In the genomic region with DNA sequence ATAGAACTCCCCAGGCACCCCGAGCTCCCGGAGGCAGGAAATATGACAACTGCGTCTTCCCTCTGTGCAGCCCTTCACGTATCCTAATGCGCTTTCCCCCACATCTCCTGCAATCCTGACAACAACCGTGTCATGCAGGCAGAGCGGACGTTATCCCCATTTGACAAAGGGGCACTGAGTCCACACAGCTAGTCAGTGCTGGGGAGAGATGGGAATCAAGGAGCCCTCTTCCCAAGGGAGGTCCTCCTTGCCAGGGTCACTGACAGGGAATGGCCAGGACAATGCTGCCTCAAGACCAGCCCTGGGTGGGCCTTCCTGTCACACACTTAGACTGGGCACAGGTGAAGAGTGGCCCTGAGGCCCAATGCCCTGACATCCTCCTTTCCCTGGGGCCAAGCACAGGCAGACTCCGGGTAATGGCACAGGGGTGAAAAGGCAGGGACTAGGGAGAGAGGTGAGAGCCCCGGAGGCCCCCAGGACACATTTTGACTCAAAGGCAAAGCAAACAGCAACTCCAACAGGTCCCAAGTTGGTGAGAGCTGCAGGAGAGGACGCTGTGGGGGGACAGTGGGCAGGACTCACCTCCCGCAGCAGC, we compare ENCODE assay signal across 10 cellular contexts. TPM values are rescaled to one million over a fixed set of nuclear protein-coding genes. Genes with fewer than 3 reads are reported as not detected.
DNase-seq lines count a peak whose midpoint lies in the region; ATAC-seq and TF ChIP-seq lines count a peak whose summit lies in the region.
"Had no signal": no experiment of that assay in that cellular context is flagged by ENCODE, and none has a peak within 500 bp of the region (broad histone marks: within the 10 kb centered on the region; RNA-seq: fewer than 3 reads in every experiment).

No MANE protein-coding gene starts in this region.

- TF ChIP-seq EP300 in ovary (IDR thresholded peaks at IDR 0.05): no peak

- H3K4me3 ChIP-seq in CD8-positive, alpha-beta T cell (ENCODE audit: low read depth, low read length): no peak overlapping the region
- H3K4me3 ChIP-seq in Karpas-422 (ENCODE audit: low read length): peak overlapping the region; percentile 95
- H3K4me3 ChIP-seq in duodenal mucosa (ENCODE audit: low read depth in 1 of 2, low read length in 2 of 2): peak overlapping the region; percentile 53 to 67
- H3K4me3 ChIP-seq in ovary: peak overlapping the region; percentile 68

- WGBS in ovary, 3 donors: 80 to 85% (median 84%) methylated on average over 12 of the region's 12 CpGs

- no peaks in the 10 kb centered on the region for H3K9me3 Mint-ChIP-seq in CD8-positive, alpha-beta T cell
- H3K9me3 Mint-ChIP-seq: dendritic cell treated with granulocyte-macrophage colony-stimulating factor and Interleukin-4, amounts not matched to agents 40 ng/mL and 50 ng/mL, for 4 days had no signal

- H2AFZ ChIP-seq in Karpas-422 (ENCODE audit: low read length): no peak overlapping the region

- H3K9me2 ChIP-seq in Karpas-422 (replicated peaks; ENCODE audit: insufficient read depth, low read length): no peaks in the 10 kb centered on the region

- no peaks in the 10 kb centered on the region for H3K9me3 ChIP-seq in CD8-positive, alpha-beta T cell (ENCODE audit: low read length)
- H3K9me3 ChIP-seq in Karpas-422 (ENCODE audit: low read length): no peaks in the 10 kb centered on the region
- H3K9me3 ChIP-seq in duodenal mucosa (ENCODE audit: control insufficient read depth in 1 of 2, low read length in 2 of 2): no peaks in the 10 kb centered on the region
- no peaks in the 10 kb centered on the region for H3K9me3 ChIP-seq in ovary

- peak overlapping the region; percentile 91; the same call in 1 of the 2 replicates for H3K9ac ChIP-seq in Karpas-422 (ENCODE audit: low read length)
- H3K9ac ChIP-seq in duodenal mucosa (ENCODE audit: low read depth in 1 of 2, low read length in 2 of 2): no peak overlapping the region

- POLR2A ChIA-PET in CD8-positive, alpha-beta T cell (lab: Charles Lee): no interaction called here

- TF ChIP-seq CTCF in CD8-positive, alpha-beta T cell (IDR thresholded peaks at IDR 0.05): no peak
- TF ChIP-seq CTCF in ovary (IDR thresholded peaks at IDR 0.05): no peak

- no peak for DNase-seq in CD8-positive, alpha-beta T cell
- DNase-seq in Karpas-422 (no peak), ovary (peak in 1 of 5 donors; percentile 32), NK-92 (lab: John Stamatoyannopoulos, UW; ENCODE audit: unreplicated experiment) (no peak), mesenteric fat pad (ENCODE audit: low spot score) (no peak)
- no peak for DNase-seq in effector CD8-positive, alpha-beta T cell (lab: John Stamatoyannopoulos, UW)
- DNase-seq: NCI-H1436 had no signal

- no peak for TF ChIP-seq POLR2A in ovary (IDR thresholded peaks at IDR 0.05)

- no peak for ATAC-seq in CD8-positive, alpha-beta T cell
- no peak for ATAC-seq in GM21423 (IDR thresholded peaks at IDR 0.05; ENCODE audit: unreplicated experiment)

- no peaks in the 10 kb centered on the region for H3K27me3 Mint-ChIP-seq in CD8-positive, alpha-beta T cell (ENCODE audit: low read depth)

- CTCF ChIA-PET in CD8-positive, alpha-beta T cell (lab: Charles Lee): interaction anchor here (1.4 kb wide), 1 partner anchor 33 kb away, joined by 3 read pairs; no protein-coding TSS in a partner anchor

- peaks cover 34% of the 10 kb centered on the region for H3K4me1 Mint-ChIP-seq in CD8-positive, alpha-beta T cell (ENCODE audit: low read depth)

- H3K27ac ChIP-seq in CD8-positive, alpha-beta T cell (ENCODE audit: low read depth, low read length): no peak overlapping the region
- no peak overlapping the region for H3K27ac ChIP-seq in Karpas-422 (ENCODE audit: low read length)
- H3K27ac ChIP-seq in duodenal mucosa (ENCODE audit: low read depth, low read length): peak overlapping the region; percentile 5
- H3K27ac ChIP-seq in ovary: no peak overlapping the region

- intact Hi-C loops in CD8-positive, alpha-beta T cell (cut with DNase I, micrococcal nuclease): no loop called here
- intact Hi-C loops in ovary (cut with DNase I): loop anchor here in 1 of 4 donors (5.0 kb wide), 2 partner anchors 41 to 61 kb away; no protein-coding TSS in a partner anchor

- no peak overlapping the region for H3K27ac Mint-ChIP-seq in CD8-positive, alpha-beta T cell
- H3K27ac Mint-ChIP-seq: dendritic cell treated with granulocyte-macrophage colony-stimulating factor and Interleukin-4, amounts not matched to agents 40 ng/mL and 50 ng/mL, for 4 days had no signal

- no peaks in the 10 kb centered on the region for H3K36me3 ChIP-seq in CD8-positive, alpha-beta T cell (ENCODE audit: insufficient read depth, low read length)
- H3K36me3 ChIP-seq in Karpas-422 (ENCODE audit: insufficient read depth, low read length) (peaks cover 21% of the 10 kb centered on the region), duodenal mucosa (ENCODE audit: control insufficient read depth in 1 of 2, insufficient read depth in 2 of 2, low read length in 2 of 2) (peaks cover 0 to 10% of the 10 kb centered on the region in 2 donors), ovary (no peaks in the 10 kb centered on the region)

- peak overlapping the region; percentile 65 for H3K4me3 Mint-ChIP-seq in CD8-positive, alpha-beta T cell
- H3K4me3 Mint-ChIP-seq: dendritic cell treated with granulocyte-macrophage colony-stimulating factor and Interleukin-4, amounts not matched to agents 40 ng/mL and 50 ng/mL, for 4 days had no signal

- peaks cover 35% of the 10 kb centered on the region for H3K4me1 ChIP-seq in CD8-positive, alpha-beta T cell (ENCODE audit: insufficient read depth, low read length)
- peaks cover 36% of the 10 kb centered on the region for H3K4me1 ChIP-seq in Karpas-422 (ENCODE audit: low read length)
- H3K4me1 ChIP-seq in duodenal mucosa (ENCODE audit: control insufficient read depth in 1 of 2, insufficient read depth in 2 of 2, low read length in 2 of 2): peaks cover 11 to 36% of the 10 kb centered on the region in 2 donors
- H3K4me1 ChIP-seq in ovary (ENCODE audit: insufficient read depth): peaks cover 27% of the 10 kb centered on the region

- peaks cover 7% of the 10 kb centered on the region for H3K36me3 Mint-ChIP-seq in CD8-positive, alpha-beta T cell

- H3K27me3 ChIP-seq in CD8-positive, alpha-beta T cell (ENCODE audit: insufficient read depth, low read length): no peaks in the 10 kb centered on the region
- H3K27me3 ChIP-seq in Karpas-422 (ENCODE audit: low read length) (no peaks in the 10 kb centered on the region), duodenal mucosa (ENCODE audit: control insufficient read depth in 1 of 2, insufficient read depth in 2 of 2, low read length in 2 of 2) (no peaks in the 10 kb centered on the region), ovary (no peaks in the 10 kb centered on the region)

- peaks cover 10% of the 10 kb centered on the region; the same call in 1 of the 2 replicates for H4K20me1 ChIP-seq in Karpas-422 (ENCODE audit: insufficient read depth, low read depth, low read length)

- H3K79me2 ChIP-seq in Karpas-422 (ENCODE audit: low read length): peaks cover 72% of the 10 kb centered on the region

- H3K4me2 ChIP-seq in Karpas-422 (ENCODE audit: low read depth, low read length, poor library complexity, severe bottlenecking): peak overlapping the region; percentile 99

RNA-seq across cellular contexts. Expression of gene ADCY3, which starts 2.2 kb away (rescaled TPM):
- total RNA-seq in CD8-positive, alpha-beta T cell: 10 to 100 TPM; 15.6 to 23.3 TPM
- 57.6 and 58.4 TPM in 2 replicates for total RNA-seq in Karpas-422 (2014; rRNA removed; shearing (Covaris generic); ENCODE audit: low replicate concordance)
- total RNA-seq in ovary: 100 to 1,000 TPM in 3 of 7 donors, 10 to 100 TPM in 4; 27.1 to 150 (median 97.4) TPM
- polyA plus RNA-seq in ovary: 100 to 1,000 TPM in 1 of 2 donors, 10 to 100 TPM in 1; 65.1 to 104 TPM
- total RNA-seq in mesenteric fat pad: 216 TPM

RNA-seq across cellular contexts. Expression of gene DNAJC27, which starts 53.9 kb away (rescaled TPM):
- 10 to 100 TPM; 18.9 to 19.1 TPM for total RNA-seq in CD8-positive, alpha-beta T cell
- 6.3 and 6.7 TPM in 2 replicates for total RNA-seq in Karpas-422 (2014; rRNA removed; shearing (Covaris generic); ENCODE audit: low replicate concordance)
- total RNA-seq in ovary (10 to 100 TPM; 10.2 to 17.6 (median 13.5) TPM), mesenteric fat pad (10.5 TPM)
- 1 to 10 TPM; 6.0 to 8.7 TPM for polyA plus RNA-seq in ovary
